Comparison of ENCODE assay signal across 1 cellular context in the genomic region with DNA sequence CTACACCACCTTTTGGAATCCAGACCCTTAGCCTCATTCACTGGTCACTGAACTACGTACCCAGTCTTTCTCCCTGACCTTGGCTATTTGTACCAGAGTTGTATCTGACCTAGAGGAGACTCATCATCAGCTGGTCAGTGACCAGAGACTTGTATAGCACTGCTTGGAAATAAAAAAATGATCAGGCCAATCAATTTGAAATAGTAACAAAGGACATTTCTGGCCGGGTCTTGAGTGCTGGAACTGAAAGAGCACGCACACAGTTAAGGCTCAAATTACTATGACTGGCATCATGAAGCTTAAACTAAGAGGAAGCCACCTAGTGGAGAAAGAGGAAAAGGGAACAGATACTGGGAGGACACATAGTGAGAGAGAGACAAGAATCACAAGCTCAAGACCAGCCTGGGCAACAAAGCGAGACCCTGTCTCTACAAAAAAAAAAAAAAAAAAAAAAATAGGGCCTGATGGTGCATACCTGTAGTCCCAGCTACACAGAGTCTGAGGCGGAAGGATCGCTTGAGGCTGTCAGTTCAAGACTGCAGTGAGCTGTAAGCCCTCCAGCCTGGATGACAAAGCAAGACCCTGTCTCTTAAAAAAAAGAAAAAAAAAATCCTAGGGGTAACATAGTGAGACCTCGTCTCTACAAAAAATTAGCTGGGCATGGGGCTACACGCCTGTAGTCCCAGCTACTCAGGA.
A peak's percentile ranks its signal among the peaks of the same experiment; 100 is the strongest.
TF ChIP-seq lines count a peak whose summit lies in the region.

No MANE protein-coding gene starts in this region.

TF ChIP-seq in HepG2, 621 proteins besides CTCF, POLR2A, EP300 and RAD21 (continued from another document and continues in another):
- TF ChIP-seq, protein P1, sequence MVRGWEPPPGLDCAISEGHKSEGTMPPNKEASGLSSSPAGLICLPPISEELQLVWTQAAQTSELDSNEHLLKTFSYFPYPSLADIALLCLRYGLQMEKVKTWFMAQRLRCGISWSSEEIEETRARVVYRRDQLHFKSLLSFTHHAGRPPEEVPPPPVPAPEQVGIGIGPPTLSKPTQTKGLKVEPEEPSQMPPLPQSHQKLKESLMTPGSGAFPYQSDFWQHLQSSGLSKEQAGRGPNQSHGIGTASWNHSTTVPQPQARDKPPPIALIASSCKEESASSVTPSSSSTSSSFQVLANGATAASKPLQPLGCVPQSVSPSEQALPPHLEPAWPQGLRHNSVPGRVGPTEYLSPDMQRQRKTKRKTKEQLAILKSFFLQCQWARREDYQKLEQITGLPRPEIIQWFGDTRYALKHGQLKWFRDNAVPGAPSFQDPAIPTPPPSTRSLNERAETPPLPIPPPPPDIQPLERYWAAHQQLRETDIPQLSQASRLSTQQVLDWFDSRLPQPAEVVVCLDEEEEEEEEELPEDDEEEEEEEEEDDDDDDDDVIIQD (CRISPR knock-in tag; IDR thresholded peaks at IDR 0.05; ENCODE audit: low read depth): 0 out of 2 replicates have a peak, but pooled peaks have one; percentile 46
- TF ChIP-seq ZNF432 (CRISPR knock-in tag; IDR thresholded peaks at IDR 0.05; ENCODE audit: borderline replicate concordance) (no peak), ZNF510 (CRISPR knock-in tag; IDR thresholded peaks at IDR 0.05; ENCODE audit: low read depth) (no peak), NPAS2 (CRISPR knock-in tag; IDR thresholded peaks at IDR 0.05; ENCODE audit: borderline replicate concordance) (no peak), PLRG1 (conservative IDR thresholded peaks at IDR 0.05) (no peak), NR2F6 (IDR thresholded peaks at IDR 0.05) (no peak), NR2F6 (CRISPR knock-in tag; IDR thresholded peaks at IDR 0.05) (no peak), ELF1 (CRISPR knock-in tag; IDR thresholded peaks at IDR 0.05) (0 out of 2 replicates have a peak, but pooled peaks have one; percentile 48), CENPT (CRISPR knock-in tag; IDR thresholded peaks at IDR 0.05; ENCODE audit: low read depth) (no peak), ZNF614 (CRISPR knock-in tag; IDR thresholded peaks at IDR 0.05; ENCODE audit: borderline replicate concordance) (peak; percentile 58; the same call in 1 of the 2 replicates), ZSCAN22 (CRISPR knock-in tag; IDR thresholded peaks at IDR 0.05) (no peak), ZNF496 (CRISPR knock-in tag; IDR thresholded peaks at IDR 0.05; ENCODE audit: insufficient replicate concordance) (no peak), STAG1 (CRISPR knock-in tag; IDR thresholded peaks at IDR 0.05) (peak; percentile 51), MAZ (IDR thresholded peaks at IDR 0.05; ENCODE audit: borderline replicate concordance, low read depth, low read length) (no peak), MAZ (CRISPR knock-in tag; IDR thresholded peaks at IDR 0.05; ENCODE audit: low read depth) (no peak), MAFF (IDR thresholded peaks at IDR 0.05; ENCODE audit: low read depth, low read length) (no peak), NFE2L1 (CRISPR knock-in tag; IDR thresholded peaks at IDR 0.05; ENCODE audit: borderline replicate concordance) (no peak), KLF11 (CRISPR knock-in tag; IDR thresholded peaks at IDR 0.05) (no peak), AHR (CRISPR knock-in tag; IDR thresholded peaks at IDR 0.05) (no peak), KAT8 (CRISPR knock-in tag; IDR thresholded peaks at IDR 0.05) (peak; percentile 33; the same call in 1 of the 2 replicates), CHD4 (IDR thresholded peaks at IDR 0.05; ENCODE audit: borderline replicate concordance, low read length) (no peak), HMGA1 (CRISPR knock-in tag; conservative IDR thresholded peaks at IDR 0.05) (no peak)
- TF ChIP-seq, protein P2, sequence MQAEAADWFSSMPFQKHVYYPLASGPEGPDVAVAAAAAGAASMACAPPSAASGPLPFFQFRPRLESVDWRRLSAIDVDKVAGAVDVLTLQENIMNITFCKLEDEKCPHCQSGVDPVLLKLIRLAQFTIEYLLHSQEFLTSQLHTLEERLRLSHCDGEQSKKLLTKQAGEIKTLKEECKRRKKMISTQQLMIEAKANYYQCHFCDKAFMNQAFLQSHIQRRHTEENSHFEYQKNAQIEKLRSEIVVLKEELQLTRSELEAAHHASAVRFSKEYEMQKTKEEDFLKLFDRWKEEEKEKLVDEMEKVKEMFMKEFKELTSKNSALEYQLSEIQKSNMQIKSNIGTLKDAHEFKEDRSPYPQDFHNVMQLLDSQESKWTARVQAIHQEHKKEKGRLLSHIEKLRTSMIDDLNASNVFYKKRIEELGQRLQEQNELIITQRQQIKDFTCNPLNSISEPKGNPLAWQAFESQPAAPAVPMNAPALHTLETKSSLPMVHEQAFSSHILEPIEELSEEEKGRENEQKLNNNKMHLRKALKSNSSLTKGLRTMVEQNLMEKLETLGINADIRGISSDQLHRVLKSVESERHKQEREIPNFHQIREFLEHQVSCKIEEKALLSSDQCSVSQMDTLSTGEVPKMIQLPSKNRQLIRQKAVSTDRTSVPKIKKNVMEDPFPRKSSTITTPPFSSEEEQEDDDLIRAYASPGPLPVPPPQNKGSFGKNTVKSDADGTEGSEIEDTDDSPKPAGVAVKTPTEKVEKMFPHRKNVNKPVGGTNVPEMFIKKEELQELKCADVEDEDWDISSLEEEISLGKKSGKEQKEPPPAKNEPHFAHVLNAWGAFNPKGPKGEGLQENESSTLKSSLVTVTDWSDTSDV (CRISPR knock-in tag; IDR thresholded peaks at IDR 0.05): no peak
- TF ChIP-seq, protein P3, sequence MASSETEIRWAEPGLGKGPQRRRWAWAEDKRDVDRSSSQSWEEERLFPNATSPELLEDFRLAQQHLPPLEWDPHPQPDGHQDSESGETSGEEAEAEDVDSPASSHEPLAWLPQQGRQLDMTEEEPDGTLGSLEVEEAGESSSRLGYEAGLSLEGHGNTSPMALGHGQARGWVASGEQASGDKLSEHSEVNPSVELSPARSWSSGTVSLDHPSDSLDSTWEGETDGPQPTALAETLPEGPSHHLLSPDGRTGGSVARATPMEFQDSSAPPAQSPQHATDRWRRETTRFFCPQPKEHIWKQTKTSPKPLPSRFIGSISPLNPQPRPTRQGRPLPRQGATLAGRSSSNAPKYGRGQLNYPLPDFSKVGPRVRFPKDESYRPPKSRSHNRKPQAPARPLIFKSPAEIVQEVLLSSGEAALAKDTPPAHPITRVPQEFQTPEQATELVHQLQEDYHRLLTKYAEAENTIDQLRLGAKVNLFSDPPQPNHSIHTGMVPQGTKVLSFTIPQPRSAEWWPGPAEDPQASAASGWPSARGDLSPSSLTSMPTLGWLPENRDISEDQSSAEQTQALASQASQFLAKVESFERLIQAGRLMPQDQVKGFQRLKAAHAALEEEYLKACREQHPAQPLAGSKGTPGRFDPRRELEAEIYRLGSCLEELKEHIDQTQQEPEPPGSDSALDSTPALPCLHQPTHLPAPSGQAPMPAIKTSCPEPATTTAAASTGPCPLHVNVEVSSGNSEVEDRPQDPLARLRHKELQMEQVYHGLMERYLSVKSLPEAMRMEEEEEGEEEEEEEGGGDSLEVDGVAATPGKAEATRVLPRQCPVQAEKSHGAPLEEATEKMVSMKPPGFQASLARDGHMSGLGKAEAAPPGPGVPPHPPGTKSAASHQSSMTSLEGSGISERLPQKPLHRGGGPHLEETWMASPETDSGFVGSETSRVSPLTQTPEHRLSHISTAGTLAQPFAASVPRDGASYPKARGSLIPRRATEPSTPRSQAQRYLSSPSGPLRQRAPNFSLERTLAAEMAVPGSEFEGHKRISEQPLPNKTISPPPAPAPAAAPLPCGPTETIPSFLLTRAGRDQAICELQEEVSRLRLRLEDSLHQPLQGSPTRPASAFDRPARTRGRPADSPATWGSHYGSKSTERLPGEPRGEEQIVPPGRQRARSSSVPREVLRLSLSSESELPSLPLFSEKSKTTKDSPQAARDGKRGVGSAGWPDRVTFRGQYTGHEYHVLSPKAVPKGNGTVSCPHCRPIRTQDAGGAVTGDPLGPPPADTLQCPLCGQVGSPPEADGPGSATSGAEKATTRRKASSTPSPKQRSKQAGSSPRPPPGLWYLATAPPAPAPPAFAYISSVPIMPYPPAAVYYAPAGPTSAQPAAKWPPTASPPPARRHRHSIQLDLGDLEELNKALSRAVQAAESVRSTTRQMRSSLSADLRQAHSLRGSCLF (CRISPR knock-in tag; IDR thresholded peaks at IDR 0.05; ENCODE audit: borderline replicate concordance): no peak
- TF ChIP-seq, protein P4, sequence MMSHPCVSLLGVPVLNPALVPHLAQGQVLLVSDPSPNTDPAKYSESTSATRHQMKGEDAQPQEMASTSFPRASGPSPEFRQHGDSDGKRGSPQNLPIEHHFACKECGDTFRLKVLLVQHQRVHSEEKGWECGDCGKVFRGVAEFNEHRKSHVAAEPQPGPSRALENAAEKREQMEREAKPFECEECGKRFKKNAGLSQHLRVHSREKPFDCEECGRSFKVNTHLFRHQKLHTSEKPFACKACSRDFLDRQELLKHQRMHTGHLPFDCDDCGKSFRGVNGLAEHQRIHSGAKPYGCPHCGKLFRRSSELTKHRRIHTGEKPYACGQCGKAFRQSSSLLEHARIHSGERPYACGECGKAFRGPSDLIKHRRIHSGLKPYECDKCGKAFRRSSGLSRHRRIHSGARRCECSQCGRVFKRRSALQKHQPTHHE (CRISPR knock-in tag; IDR thresholded peaks at IDR 0.05; ENCODE audit: borderline replicate concordance): no peak
- TF ChIP-seq, protein P5, sequence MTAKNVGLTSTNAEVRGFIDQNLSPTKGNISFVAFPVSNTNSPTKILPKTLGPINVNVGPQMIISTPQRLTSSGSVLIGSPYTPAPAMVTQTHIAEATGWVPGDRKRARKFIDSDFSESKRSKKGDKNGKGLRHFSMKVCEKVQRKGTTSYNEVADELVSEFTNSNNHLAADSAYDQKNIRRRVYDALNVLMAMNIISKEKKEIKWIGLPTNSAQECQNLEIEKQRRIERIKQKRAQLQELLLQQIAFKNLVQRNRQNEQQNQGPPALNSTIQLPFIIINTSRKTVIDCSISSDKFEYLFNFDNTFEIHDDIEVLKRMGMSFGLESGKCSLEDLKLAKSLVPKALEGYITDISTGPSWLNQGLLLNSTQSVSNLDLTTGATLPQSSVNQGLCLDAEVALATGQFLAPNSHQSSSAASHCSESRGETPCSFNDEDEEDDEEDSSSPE (CRISPR knock-in tag; IDR thresholded peaks at IDR 0.05): no peak
- TF ChIP-seq, protein P6, sequence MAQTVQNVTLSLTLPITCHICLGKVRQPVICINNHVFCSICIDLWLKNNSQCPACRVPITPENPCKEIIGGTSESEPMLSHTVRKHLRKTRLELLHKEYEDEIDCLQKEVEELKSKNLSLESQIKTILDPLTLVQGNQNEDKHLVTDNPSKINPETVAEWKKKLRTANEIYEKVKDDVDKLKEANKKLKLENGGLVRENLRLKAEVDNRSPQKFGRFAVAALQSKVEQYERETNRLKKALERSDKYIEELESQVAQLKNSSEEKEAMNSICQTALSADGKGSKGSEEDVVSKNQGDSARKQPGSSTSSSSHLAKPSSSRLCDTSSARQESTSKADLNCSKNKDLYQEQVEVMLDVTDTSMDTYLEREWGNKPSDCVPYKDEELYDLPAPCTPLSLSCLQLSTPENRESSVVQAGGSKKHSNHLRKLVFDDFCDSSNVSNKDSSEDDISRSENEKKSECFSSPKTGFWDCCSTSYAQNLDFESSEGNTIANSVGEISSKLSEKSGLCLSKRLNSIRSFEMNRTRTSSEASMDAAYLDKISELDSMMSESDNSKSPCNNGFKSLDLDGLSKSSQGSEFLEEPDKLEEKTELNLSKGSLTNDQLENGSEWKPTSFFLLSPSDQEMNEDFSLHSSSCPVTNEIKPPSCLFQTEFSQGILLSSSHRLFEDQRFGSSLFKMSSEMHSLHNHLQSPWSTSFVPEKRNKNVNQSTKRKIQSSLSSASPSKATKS (CRISPR knock-in tag; IDR thresholded peaks at IDR 0.05): no peak
- TF ChIP-seq, protein P7, sequence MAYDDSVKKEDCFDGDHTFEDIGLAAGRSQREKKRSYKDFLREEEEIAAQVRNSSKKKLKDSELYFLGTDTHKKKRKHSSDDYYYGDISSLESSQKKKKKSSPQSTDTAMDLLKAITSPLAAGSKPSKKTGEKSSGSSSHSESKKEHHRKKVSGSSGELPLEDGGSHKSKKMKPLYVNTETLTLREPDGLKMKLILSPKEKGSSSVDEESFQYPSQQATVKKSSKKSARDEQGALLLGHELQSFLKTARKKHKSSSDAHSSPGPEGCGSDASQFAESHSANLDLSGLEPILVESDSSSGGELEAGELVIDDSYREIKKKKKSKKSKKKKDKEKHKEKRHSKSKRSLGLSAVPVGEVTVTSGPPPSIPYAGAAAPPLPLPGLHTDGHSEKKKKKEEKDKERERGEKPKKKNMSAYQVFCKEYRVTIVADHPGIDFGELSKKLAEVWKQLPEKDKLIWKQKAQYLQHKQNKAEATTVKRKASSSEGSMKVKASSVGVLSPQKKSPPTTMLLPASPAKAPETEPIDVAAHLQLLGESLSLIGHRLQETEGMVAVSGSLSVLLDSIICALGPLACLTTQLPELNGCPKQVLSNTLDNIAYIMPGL (CRISPR knock-in tag; IDR thresholded peaks at IDR 0.05; ENCODE audit: borderline replicate concordance in 1 of 2, low read depth in 1 of 2): 0 out of 4 replicates have a peak, but pooled peaks of 1 of the 2 experiments have one; percentile 45
- TF ChIP-seq, protein P8, sequence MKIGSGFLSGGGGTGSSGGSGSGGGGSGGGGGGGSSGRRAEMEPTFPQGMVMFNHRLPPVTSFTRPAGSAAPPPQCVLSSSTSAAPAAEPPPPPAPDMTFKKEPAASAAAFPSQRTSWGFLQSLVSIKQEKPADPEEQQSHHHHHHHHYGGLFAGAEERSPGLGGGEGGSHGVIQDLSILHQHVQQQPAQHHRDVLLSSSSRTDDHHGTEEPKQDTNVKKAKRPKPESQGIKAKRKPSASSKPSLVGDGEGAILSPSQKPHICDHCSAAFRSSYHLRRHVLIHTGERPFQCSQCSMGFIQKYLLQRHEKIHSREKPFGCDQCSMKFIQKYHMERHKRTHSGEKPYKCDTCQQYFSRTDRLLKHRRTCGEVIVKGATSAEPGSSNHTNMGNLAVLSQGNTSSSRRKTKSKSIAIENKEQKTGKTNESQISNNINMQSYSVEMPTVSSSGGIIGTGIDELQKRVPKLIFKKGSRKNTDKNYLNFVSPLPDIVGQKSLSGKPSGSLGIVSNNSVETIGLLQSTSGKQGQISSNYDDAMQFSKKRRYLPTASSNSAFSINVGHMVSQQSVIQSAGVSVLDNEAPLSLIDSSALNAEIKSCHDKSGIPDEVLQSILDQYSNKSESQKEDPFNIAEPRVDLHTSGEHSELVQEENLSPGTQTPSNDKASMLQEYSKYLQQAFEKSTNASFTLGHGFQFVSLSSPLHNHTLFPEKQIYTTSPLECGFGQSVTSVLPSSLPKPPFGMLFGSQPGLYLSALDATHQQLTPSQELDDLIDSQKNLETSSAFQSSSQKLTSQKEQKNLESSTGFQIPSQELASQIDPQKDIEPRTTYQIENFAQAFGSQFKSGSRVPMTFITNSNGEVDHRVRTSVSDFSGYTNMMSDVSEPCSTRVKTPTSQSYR (CRISPR knock-in tag; IDR thresholded peaks at IDR 0.05; ENCODE audit: borderline replicate concordance): no peak
